Comparison of ENCODE assay signal across 8 cellular contexts in genomic region chr14:53929871-53930685, GRCh38. TPM values are rescaled to one million over a fixed set of nuclear protein-coding genes. Genes with fewer than 3 reads are reported as not detected.
DNase-seq lines count a peak whose midpoint lies in the region; ATAC-seq and TF ChIP-seq lines count a peak whose summit lies in the region.

No MANE protein-coding gene starts in this region.

- H3K4me3 ChIP-seq in HEK293 (ENCODE audit: low read depth, low read length) (no peak overlapping the region), coronary artery (no peak overlapping the region)

- no peaks in the 10 kb centered on the region for H3K9me3 Mint-ChIP-seq in Calu3 (ENCODE audit: low read depth, unreplicated experiment)
- H3K9me3 Mint-ChIP-seq in activated CD4-positive, alpha-beta memory T cell treated with anti-CD3 and anti-CD28 coated beads, Interleukin-2, amount 10 ng/mL, durations not matched to agents 7 days and 5 days: no peaks in the 10 kb centered on the region

- H3K4me1 Mint-ChIP-seq in Calu3 (ENCODE audit: low read depth, unreplicated experiment): peaks cover 28% of the 10 kb centered on the region
- H3K4me1 Mint-ChIP-seq in activated CD4-positive, alpha-beta memory T cell treated with anti-CD3 and anti-CD28 coated beads, Interleukin-2, amount 10 ng/mL, durations not matched to agents 7 days and 5 days: no peaks in the 10 kb centered on the region

- DNase-seq in Calu3 (peak; percentile 76), left kidney (ENCODE audit: low read depth, low spot score) (peak; percentile 69), coronary artery (ENCODE audit: low spot score) (no peak), DMS114 treated with DMSO at 0.1 percent for 48 hours (lab: John Stamatoyannopoulos, UW; ENCODE audit: unreplicated experiment) (no peak)
- DNase-seq in activated CD4-positive, alpha-beta memory T cell treated with anti-CD3 and anti-CD28 coated beads, Interleukin-2, amount 10 ng/mL, durations not matched to agents 7 days and 5 days: peak; percentile 24

- H3K36me3 ChIP-seq in HEK293 (ENCODE audit: control insufficient read depth in 2 of 2, insufficient read depth in 1 of 2, low read length in 2 of 2): no peaks in the 10 kb centered on the region

- no peak overlapping the region for H3K27ac Mint-ChIP-seq in Calu3 (ENCODE audit: unreplicated experiment)
- no peak overlapping the region for H3K27ac Mint-ChIP-seq in activated CD4-positive, alpha-beta memory T cell treated with anti-CD3 and anti-CD28 coated beads, Interleukin-2, amount 10 ng/mL, durations not matched to agents 7 days and 5 days

- CTCF ChIA-PET in Calu3 (lab: Charles Lee) (interaction anchor here (1.1 kb wide), 2 partner anchors 245 to 266 kb away, joined by 3 read pairs; no protein-coding TSS in a partner anchor), HEK293 (lab: Yijun Ruan, JAX) (interaction anchor here (0.6 to 1.8 kb wide), 16 partner anchors 9 to 1963 kb away, joined by 3 to 14 read pairs (median 3); partner anchors contain the start of gene BMP4)
- CTCF ChIA-PET in activated CD4-positive, alpha-beta memory T cell treated with anti-CD3 and anti-CD28 coated beads, Interleukin-2, amount 10 ng/mL, durations not matched to agents 7 days and 5 days (lab: Charles Lee): interaction anchor here (0.6 to 1.3 kb wide), 6 partner anchors 34 to 418 kb away, joined by 3 to 4 read pairs (median 4); no protein-coding TSS in a partner anchor

- no peak overlapping the region for H3K4me3 Mint-ChIP-seq in Calu3 (ENCODE audit: low read depth, unreplicated experiment)
- no peak overlapping the region for H3K4me3 Mint-ChIP-seq in activated CD4-positive, alpha-beta memory T cell treated with anti-CD3 and anti-CD28 coated beads, Interleukin-2, amount 10 ng/mL, durations not matched to agents 7 days and 5 days

- no TSS peak for BruUV-seq in Calu3 (replicated peaks; lab: Mats Ljungman, UMichigan)

- no peak overlapping the region for H3K27ac ChIP-seq in HEK293 (ENCODE audit: extremely low read depth, low read depth, low read length)
- no peak overlapping the region for H3K27ac ChIP-seq in coronary artery

- intact Hi-C loops in Calu3 (cut with micrococcal nuclease; ENCODE audit: unreplicated experiment): loop anchor here (10.0 kb wide), 3 partner anchors 315 to 395 kb away; no protein-coding TSS in a partner anchor

- no peaks in the 10 kb centered on the region for H3K9me3 ChIP-seq in HEK293 (ENCODE audit: control insufficient read depth, insufficient read depth, low read depth, low read length)

- POLR2A ChIA-PET in HEK293 (lab: Yijun Ruan, JAX): no interaction called here
- POLR2A ChIA-PET in activated CD4-positive, alpha-beta memory T cell treated with anti-CD3 and anti-CD28 coated beads, Interleukin-2, amount 10 ng/mL, durations not matched to agents 7 days and 5 days (lab: Charles Lee): no interaction called here

- no peaks in the 10 kb centered on the region for H3K36me3 Mint-ChIP-seq in Calu3 (ENCODE audit: insufficient read depth, unreplicated experiment)
- H3K36me3 Mint-ChIP-seq in activated CD4-positive, alpha-beta memory T cell treated with anti-CD3 and anti-CD28 coated beads, Interleukin-2, amount 10 ng/mL, durations not matched to agents 7 days and 5 days (ENCODE audit: low read depth): no peaks in the 10 kb centered on the region

- no peaks in the 10 kb centered on the region for H3K27me3 Mint-ChIP-seq in Calu3 (ENCODE audit: unreplicated experiment)
- H3K27me3 Mint-ChIP-seq in activated CD4-positive, alpha-beta memory T cell treated with anti-CD3 and anti-CD28 coated beads, Interleukin-2, amount 10 ng/mL, durations not matched to agents 7 days and 5 days: no peaks in the 10 kb centered on the region

- ATAC-seq in GM19395 (IDR thresholded peaks at IDR 0.05; ENCODE audit: unreplicated experiment) (no peak), GM21526 (IDR thresholded peaks at IDR 0.05; ENCODE audit: low FRiP score, unreplicated experiment) (no peak)

- peak; percentile 43 for TF ChIP-seq CTCF in Calu3 (IDR thresholded peaks at IDR 0.05; ENCODE audit: unreplicated experiment)
- no peak for TF ChIP-seq CTCF in HEK293 (tag by site-specific recombination; IDR thresholded peaks at IDR 0.05)
- TF ChIP-seq CTCF in coronary artery (IDR thresholded peaks at IDR 0.05): no peak

- no peaks in the 10 kb centered on the region for H3K4me1 ChIP-seq in HEK293 (ENCODE audit: control insufficient read depth, insufficient read depth, low read length)

TF ChIP-seq in HEK293, 187 proteins besides CTCF, POLR2A, EP300 and RAD21:
- TF ChIP-seq ZNF654 (tag by site-specific recombination; IDR thresholded peaks at IDR 0.05; ENCODE audit: low read depth): peak; percentile 42
- TF ChIP-seq SETDB1 (IDR thresholded peaks at IDR 0.05; ENCODE audit: insufficient read length, low read length): no peak

RNA-seq across cellular contexts. Expression of gene BMP4, which starts 26.5 kb away (rescaled TPM):
- total RNA-seq in Calu3 (2022): 23.0 and 24.8 TPM in 2 replicates
- total RNA-seq in activated CD4-positive, alpha-beta memory T cell treated with anti-CD3 and anti-CD28 coated beads, Interleukin-2, amount 10 ng/mL, durations not matched to agents 7 days and 5 days: under 1 TPM; 0.58 to 0.83 TPM

Comparison
In these comparisons a context has a peak if more than half of its experiments do, and no peak if none do; other contexts are left out.
1. DNase-seq: peak in Calu3 (single experiment), activated CD4-positive, alpha-beta memory T cell treated with anti-CD3 and anti-CD28 coated beads, Interleukin-2, amount 10 ng/mL, durations not matched to agents 7 days and 5 days (single experiment) and left kidney (single experiment); none in coronary artery (single experiment) and DMS114 treated with DMSO at 0.1 percent for 48 hours (single experiment).
2. RNA of gene BMP4, which starts 26.5 kb away (total RNA-seq): 23.0 to 24.8 TPM in Calu3; 0.58 to 0.83 TPM in activated CD4-positive, alpha-beta memory T cell treated with anti-CD3 and anti-CD28 coated beads, Interleukin-2, amount 10 ng/mL, durations not matched to agents 7 days and 5 days; every median in the first group is over 10 times any median in the second.